10 cellular contexts compared by ENCODE assay signal in the genomic region with DNA sequence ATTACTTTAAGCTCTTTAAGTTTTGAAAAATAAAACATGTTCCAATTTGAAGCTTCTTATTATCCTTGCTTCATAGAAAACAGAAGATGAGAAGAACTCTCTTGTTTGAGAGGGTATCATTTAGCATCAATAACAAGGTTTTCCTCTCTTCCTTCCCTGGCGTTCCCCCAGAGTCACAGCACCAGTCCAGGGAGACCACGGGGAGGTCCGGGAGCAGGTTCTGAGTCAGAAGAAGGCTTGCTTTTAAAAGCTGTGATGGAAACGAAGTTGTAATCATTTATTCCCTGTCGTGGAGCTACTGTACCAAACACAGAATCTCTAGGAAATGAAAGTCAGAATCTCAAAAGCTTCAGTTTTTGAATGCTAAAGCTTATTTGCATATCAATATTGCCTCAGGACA.
DNase-seq lines count a peak whose midpoint lies in the region; ATAC-seq and TF ChIP-seq lines count a peak whose summit lies in the region.
"Had no signal": no experiment of that assay in that cellular context is flagged by ENCODE, and none has a peak within 500 bp of the region (broad histone marks: within the 10 kb centered on the region; RNA-seq: fewer than 3 reads in every experiment).

No MANE protein-coding gene starts in this region.

- DNase-seq in A673 (ENCODE audit: low spot score), result peak; percentile 5
- DNase-seq in Daoy (ENCODE audit: low read depth), result peak; percentile 27
- DNase-seq in medulla oblongata (ENCODE audit: extremely low spot score), result peak; percentile 2
- no peak for DNase-seq in NCI-H526 treated with DMSO at 0.1 percent for 48 hours (lab: John Stamatoyannopoulos, UW)
- no peak for DNase-seq in stimulated activated naive CD8-positive, alpha-beta T cell treated with anti-CD3 and anti-CD28 coated beads, Interleukin-15, Interleukin-2, amounts not matched to agents 100 U/mL and 50 U/mL, for 24 hours
- no peak for DNase-seq in effector memory CD8-positive, alpha-beta T cell
- DNase-seq: NCI-H187 treated with DMSO at 0.1 percent for 48 hours, SHP77 had no signal

- no peaks in the 10 kb centered on the region for H3K36me3 Mint-ChIP-seq in effector memory CD8-positive, alpha-beta T cell (ENCODE audit: insufficient read depth)
- H3K36me3 Mint-ChIP-seq: CD4-positive, alpha-beta memory T cell had no signal

- no peak overlapping the region for H3K9ac ChIP-seq in OCI-LY3 (ENCODE audit: low read length)

- H3K36me3 ChIP-seq in A673 (ENCODE audit: insufficient read depth, low read length, poor library complexity, severe bottlenecking), result no peaks in the 10 kb centered on the region
- no peaks in the 10 kb centered on the region for H3K36me3 ChIP-seq in OCI-LY3 (replicated peaks; ENCODE audit: low read depth, low read length)

- H3K4me1 ChIP-seq in A673 (ENCODE audit: insufficient read depth, low read length, poor library complexity, severe bottlenecking), result no peaks in the 10 kb centered on the region
- H3K4me1 ChIP-seq in OCI-LY3 (ENCODE audit: low read length), result no peaks in the 10 kb centered on the region

- H3K27me3 ChIP-seq in A673 (replicated peaks; ENCODE audit: insufficient read depth, low read depth, low read length, poor library complexity) (peaks cover 12% of the 10 kb centered on the region), OCI-LY3 (ENCODE audit: low read depth, low read length) (peaks cover 21% of the 10 kb centered on the region)

- BruUV-seq in A673 (replicated peaks; lab: Mats Ljungman, UMichigan), result no TSS peak

- no peak overlapping the region for H3K4me2 ChIP-seq in OCI-LY3 (ENCODE audit: low read length)

- H3K79me2 ChIP-seq in OCI-LY3 (ENCODE audit: low read length), result no peaks in the 10 kb centered on the region

- H4K20me1 ChIP-seq in OCI-LY3 (ENCODE audit: insufficient read depth, low read length), result no peaks in the 10 kb centered on the region

- CTCF ChIA-PET in A673 (lab: Charles Lee), result interaction anchor here (1.3 to 1.4 kb wide), 2 partner anchors 98 to 220 kb away, joined by 3 to 18 read pairs; no protein-coding TSS in a partner anchor

- peaks cover 0 to 3% of the 10 kb centered on the region in 2 donors for H3K9me3 Mint-ChIP-seq in effector memory CD8-positive, alpha-beta T cell

- H3K4me3 ChIP-seq in A673 (ENCODE audit: low read depth, low read length, poor library complexity, severe bottlenecking) (no peak overlapping the region), OCI-LY3 (ENCODE audit: low read length) (no peak overlapping the region)

- H3K4me1 Mint-ChIP-seq in effector memory CD8-positive, alpha-beta T cell (ENCODE audit: low read depth in 2 of 2), result no peaks in the 10 kb centered on the region
- H3K4me1 Mint-ChIP-seq: CD4-positive, alpha-beta memory T cell had no signal

- H3K27ac ChIP-seq in A673 (ENCODE audit: low read depth, low read length, poor library complexity, severe bottlenecking) (no peak overlapping the region), OCI-LY3 (ENCODE audit: low read length) (no peak overlapping the region)

- intact Hi-C loops in A673 (cut with micrococcal nuclease; ENCODE audit: unreplicated experiment), result loop anchor here (2.0 kb wide), 1 partner anchor 220 kb away; no protein-coding TSS in a partner anchor

- peaks cover 37 to 48% of the 10 kb centered on the region in 2 donors for H3K27me3 Mint-ChIP-seq in effector memory CD8-positive, alpha-beta T cell

- no peak for ATAC-seq in stimulated activated naive CD8-positive, alpha-beta T cell treated with anti-CD3 and anti-CD28 coated beads, Interleukin-15, Interleukin-2, amounts not matched to agents 100 U/mL and 50 U/mL, for 24 hours
- no peak for ATAC-seq in effector memory CD8-positive, alpha-beta T cell (replicated peaks)

- no peak overlapping the region for H3K27ac Mint-ChIP-seq in effector memory CD8-positive, alpha-beta T cell
- H3K27ac Mint-ChIP-seq: CD4-positive, alpha-beta memory T cell had no signal

- POLR2A ChIA-PET in A673 (lab: Charles Lee; ENCODE audit: low non-redundant PET), result interaction anchor here (0.6 kb wide), 1 partner anchor 101 kb away, joined by 3 read pairs; no protein-coding TSS in a partner anchor

- H3K9me3 ChIP-seq in A673 (ENCODE audit: low read depth, low read length, poor library complexity, severe bottlenecking) (no peaks in the 10 kb centered on the region), OCI-LY3 (ENCODE audit: insufficient read depth, low read length) (no peaks in the 10 kb centered on the region)

- TF ChIP-seq CTCF in A673 (conservative IDR thresholded peaks at IDR 0.05; ENCODE audit: low read depth, low read length) (no peak), OCI-LY3 (IDR thresholded peaks at IDR 0.05; ENCODE audit: low read depth, low read length) (no peak)

- H3K4me3 Mint-ChIP-seq in effector memory CD8-positive, alpha-beta T cell, result no peak overlapping the region
- H3K4me3 Mint-ChIP-seq: CD4-positive, alpha-beta memory T cell had no signal

- H2AFZ ChIP-seq in OCI-LY3 (ENCODE audit: low read depth, low read length), result 0 out of 2 replicates have a peak overlapping the region, but pooled peaks have one; percentile 12

Comparison
In these comparisons a context has a peak if more than half of its experiments do, and no peak if none do; other contexts are left out.
1. DNase-seq: peak in A673 (single experiment), Daoy (single experiment) and medulla oblongata (single experiment); none in NCI-H526 treated with DMSO at 0.1 percent for 48 hours (single experiment), stimulated activated naive CD8-positive, alpha-beta T cell treated with anti-CD3 and anti-CD28 coated beads, Interleukin-15, Interleukin-2, amounts not matched to agents 100 U/mL and 50 U/mL, for 24 hours (single experiment) and effector memory CD8-positive, alpha-beta T cell (0 of 3).